In the genomic region with DNA sequence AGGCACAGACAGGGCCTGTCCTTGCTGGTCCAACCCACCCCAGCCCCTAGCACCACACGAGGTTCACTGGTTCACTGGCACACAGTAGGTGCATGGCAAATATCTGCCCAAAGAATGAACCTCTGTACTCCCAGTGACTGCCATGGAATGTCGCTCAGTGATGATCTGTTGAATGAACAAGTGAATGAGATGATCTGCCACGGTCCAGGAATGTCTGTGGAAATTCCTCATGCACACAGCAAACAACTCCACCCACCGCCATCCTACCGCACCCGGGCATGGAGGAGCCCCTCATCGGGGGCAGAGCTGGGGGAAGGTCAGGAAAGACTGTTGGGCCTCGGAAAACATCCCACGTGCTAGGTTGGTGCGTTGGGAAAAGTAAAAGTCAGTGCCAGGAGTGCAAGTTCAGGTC, we compare ENCODE assay signal across 8 cellular contexts. TPM values are rescaled to one million over a fixed set of nuclear protein-coding genes. Genes with fewer than 3 reads are reported as not detected.
DNase-seq lines count a peak whose midpoint lies in the region; ATAC-seq and TF ChIP-seq lines count a peak whose summit lies in the region.

No MANE protein-coding gene starts in this region.

- CTCF ChIA-PET in PC-9 (lab: Charles Lee), result no interaction called here

- no peaks in the 10 kb centered on the region for H3K36me3 ChIP-seq in CD4-positive, CD25-positive, alpha-beta regulatory T cell (ENCODE audit: control insufficient read depth, insufficient read depth, low read length)
- H3K36me3 ChIP-seq in PC-9 (ENCODE audit: low read depth), result no peaks in the 10 kb centered on the region

- no TSS peak for BruUV-seq in PC-9 (replicated peaks; lab: Mats Ljungman, UMichigan)

- no peak for DNase-seq in CD4-positive, CD25-positive, alpha-beta regulatory T cell
- DNase-seq in PC-9 (no peak), epithelial cell of proximal tubule (ENCODE audit: low read depth) (no peak), osteocyte (ENCODE audit: extremely low spot score, unreplicated experiment) (no peak)
- no peak for DNase-seq in stimulated activated CD4-positive, alpha-beta T cell treated with anti-CD3 and anti-CD28 coated beads, Interleukin-2, amount 100 ng/mL, for 24 hours
- DNase-seq in activated CD4-positive, alpha-beta T cell treated with anti-CD3 and anti-CD28 coated beads, Interleukin-2, amount 50 U/mL, for 48 hours, result no peak

- ATAC-seq in CD4-positive, CD25-positive, alpha-beta regulatory T cell (ENCODE audit: low read depth in 2 of 2), result no peak
- no peak for ATAC-seq in GM19452 (IDR thresholded peaks at IDR 0.05; ENCODE audit: unreplicated experiment)
- ATAC-seq in activated CD4-positive, CD25-positive, alpha-beta regulatory T cell treated with anti-CD3 and anti-CD28 coated beads, Interleukin-2, amount 50 U/mL, for 24 hours, result no peak

- peaks cover 28% of the 10 kb centered on the region for H3F3A ChIP-seq in PC-9 (ENCODE audit: insufficient read depth, low read depth)

- H4K20me1 ChIP-seq in PC-9 (ENCODE audit: insufficient read depth), result no peaks in the 10 kb centered on the region

- H3K9me3 Mint-ChIP-seq in CD4-positive, CD25-positive, alpha-beta regulatory T cell, result no peaks in the 10 kb centered on the region
- H3K9me3 Mint-ChIP-seq in osteocyte (ENCODE audit: unreplicated experiment), result no peaks in the 10 kb centered on the region

- peaks cover 0 to 23% (median 6%) of the 10 kb centered on the region in 4 donors for H3K4me1 Mint-ChIP-seq in CD4-positive, CD25-positive, alpha-beta regulatory T cell
- peaks cover 86% of the 10 kb centered on the region for H3K4me1 Mint-ChIP-seq in osteocyte (ENCODE audit: unreplicated experiment)

- H3K79me2 ChIP-seq in PC-9 (ENCODE audit: low read depth), result peaks cover 32% of the 10 kb centered on the region

- TF ChIP-seq CTCF in PC-9 (conservative IDR thresholded peaks at IDR 0.05), result no peak
- no peak for TF ChIP-seq CTCF in epithelial cell of proximal tubule (conservative IDR thresholded peaks at IDR 0.05; ENCODE audit: low read depth, low read length)
- TF ChIP-seq CTCF in osteocyte (IDR thresholded peaks at IDR 0.05), result no peak

- no peak overlapping the region for H2AFZ ChIP-seq in PC-9

- peaks cover 4% of the 10 kb centered on the region for H3K36me3 Mint-ChIP-seq in CD4-positive, CD25-positive, alpha-beta regulatory T cell
- peaks cover 1% of the 10 kb centered on the region for H3K36me3 Mint-ChIP-seq in osteocyte (ENCODE audit: unreplicated experiment)

- no peaks in the 10 kb centered on the region for H3K9me3 ChIP-seq in CD4-positive, CD25-positive, alpha-beta regulatory T cell (ENCODE audit: control insufficient read depth in 2 of 2, low read length in 2 of 2)
- H3K9me3 ChIP-seq in PC-9 (ENCODE audit: insufficient read depth, low read depth), result no peaks in the 10 kb centered on the region

- POLR2A ChIA-PET in PC-9 (lab: Charles Lee; ENCODE audit: unreplicated experiment), result interaction anchor here (0.7 kb wide), 1 partner anchor 22 kb away, joined by 6 read pairs; no protein-coding TSS in a partner anchor

- H3K27me3 ChIP-seq in CD4-positive, CD25-positive, alpha-beta regulatory T cell (ENCODE audit: control insufficient read depth, insufficient read depth, low read length), result peaks cover under 1% of the 10 kb centered on the region
- H3K27me3 ChIP-seq in PC-9 (ENCODE audit: insufficient read depth, low read depth), result no peaks in the 10 kb centered on the region

- H3K4me3 ChIP-seq in CD4-positive, CD25-positive, alpha-beta regulatory T cell (ENCODE audit: low read depth, low read length), result no peak overlapping the region
- H3K4me3 ChIP-seq in PC-9 (no peak overlapping the region; the same call in 1 of the 2 replicates), epithelial cell of proximal tubule (ENCODE audit: low read depth, low read length) (peak overlapping the region; percentile 67)

- intact Hi-C loops in PC-9 (cut with micrococcal nuclease; ENCODE audit: unreplicated experiment), result loop anchor here (5.0 to 10.0 kb wide), 2 partner anchors 63 to 151 kb away; partner anchors contain the start of gene USP48

- H3K4me3 Mint-ChIP-seq in CD4-positive, CD25-positive, alpha-beta regulatory T cell, result peak overlapping the region in 3 of 4 donors; percentile 72 to 88 (median 78)
- H3K4me3 Mint-ChIP-seq in osteocyte (ENCODE audit: unreplicated experiment), result peak overlapping the region; percentile 78

- H3K4me2 ChIP-seq in PC-9, result peak overlapping the region; percentile 94

- H3K9me2 ChIP-seq in PC-9 (ENCODE audit: insufficient read depth), result no peaks in the 10 kb centered on the region

- peaks cover 10% of the 10 kb centered on the region for H3K4me1 ChIP-seq in CD4-positive, CD25-positive, alpha-beta regulatory T cell (ENCODE audit: control insufficient read depth, insufficient read depth, low read length, poor library complexity, severe bottlenecking)
- peaks cover 65% of the 10 kb centered on the region for H3K4me1 ChIP-seq in PC-9 (replicated peaks; ENCODE audit: insufficient read depth)

- peak overlapping the region in 1 of 3 donors; percentile 20 for H3K27ac Mint-ChIP-seq in CD4-positive, CD25-positive, alpha-beta regulatory T cell
- peak overlapping the region; percentile 82 for H3K27ac Mint-ChIP-seq in osteocyte (ENCODE audit: unreplicated experiment)

- H3K27me3 Mint-ChIP-seq in CD4-positive, CD25-positive, alpha-beta regulatory T cell, result peaks cover 35% of the 10 kb centered on the region
- no peaks in the 10 kb centered on the region for H3K27me3 Mint-ChIP-seq in osteocyte (ENCODE audit: unreplicated experiment)

- H3K27ac ChIP-seq in CD4-positive, CD25-positive, alpha-beta regulatory T cell (ENCODE audit: insufficient read depth, low read length, poor library complexity, severe bottlenecking), result no peak overlapping the region
- no peak overlapping the region for H3K27ac ChIP-seq in PC-9

RNA-seq across cellular contexts. Expression of gene HSPG2, which starts 1.7 kb away (rescaled TPM):
- 3.2 TPM for total RNA-seq in CD4-positive, CD25-positive, alpha-beta regulatory T cell
- under 1 TPM in 3 of 4 donors, not detected in 1; 0.05 to 0.23 (median 0.10) TPM for polyA plus RNA-seq in CD4-positive, CD25-positive, alpha-beta regulatory T cell
- total RNA-seq in PC-9 (2021), result 126 and 157 TPM in 2 replicates
- 57.7 and 156 TPM in 2 replicates for total RNA-seq in epithelial cell of proximal tubule
- 197 and 230 TPM in 2 replicates for total RNA-seq in osteocyte

RNA-seq across cellular contexts. Expression of gene CELA3B, which starts 41.4 kb away (rescaled TPM):
- not detected for total RNA-seq in CD4-positive, CD25-positive, alpha-beta regulatory T cell
- not detected for polyA plus RNA-seq in CD4-positive, CD25-positive, alpha-beta regulatory T cell
- total RNA-seq in PC-9 (2021), result not detected in 2 replicates
- not detected in 2 replicates for total RNA-seq in epithelial cell of proximal tubule
- not detected in 2 replicates for total RNA-seq in osteocyte

Comparison
In these comparisons a context has a peak if more than half of its experiments do, and no peak if none do; other contexts are left out.
1. RNA of gene HSPG2, which starts 1.7 kb away (total RNA-seq): 197 to 230 TPM in osteocyte, 57.7 to 156 TPM in epithelial cell of proximal tubule and 126 to 157 TPM in PC-9; 3.2 TPM in CD4-positive, CD25-positive, alpha-beta regulatory T cell (single experiment); every median in the first group is over 10 times any median in the second.